Comparison of ENCODE assay signal across 11 cellular contexts in genomic region chr12:27177716-27178115, GRCh38.
A peak's percentile ranks its signal among the peaks of the same experiment; 100 is the strongest.
DNase-seq lines count a peak whose midpoint lies in the region; ATAC-seq and TF ChIP-seq lines count a peak whose summit lies in the region.
"Had no signal": no experiment of that assay in that cellular context is flagged by ENCODE, and none has a peak within 500 bp of the region (broad histone marks: within the 10 kb centered on the region; RNA-seq: fewer than 3 reads in every experiment).

No MANE protein-coding gene starts in this region.

- H3K79me1 ChIP-seq in trophoblast cell (ENCODE audit: low read length), result peaks cover 17% of the 10 kb centered on the region

- peak; percentile 29 for DNase-seq in GM03348 (ENCODE audit: low spot score)
- DNase-seq in NB4 (ENCODE audit: low read depth), result peak; percentile 58
- peak; percentile 92 to 93 for DNase-seq in trophoblast cell
- no peak for DNase-seq in tibial nerve (ENCODE audit: low spot score in 2 of 2)
- DNase-seq in cortex of kidney (lab: John Stamatoyannopoulos, UW), result no peak
- no peak for DNase-seq in Peyer's patch
- DNase-seq: activated CD8-positive, alpha-beta memory T cell treated with anti-CD3 and anti-CD28 coated beads, Interleukin-2, amount 50 U/mL, for 48 hours; NCI-H1694; upper lobe of right lung had no signal

- H3K4me1 ChIP-seq in trophoblast cell (ENCODE audit: control insufficient read depth in 1 of 2, insufficient read depth in 2 of 2, low read length in 2 of 2) (peaks cover 7 to 11% of the 10 kb centered on the region in 2 experiments), tibial nerve (peaks cover 0 to 16% (median 2%) of the 10 kb centered on the region in 4 donors), Peyer's patch (peaks cover 0 to 4% (median 0%) of the 10 kb centered on the region in 4 donors)
- H3K4me1 ChIP-seq: upper lobe of right lung had no signal

- H2AFZ ChIP-seq in trophoblast cell (ENCODE audit: insufficient read depth, low read length, poor library complexity), result no peak overlapping the region

- TF ChIP-seq CTCF in NB4 (IDR thresholded peaks at IDR 0.05; ENCODE audit: low read depth, low read length) (no peak), tibial nerve (IDR thresholded peaks at IDR 0.05) (no peak), Peyer's patch (IDR thresholded peaks at IDR 0.05) (no peak)

- H3K9ac ChIP-seq in trophoblast cell (ENCODE audit: low read length), result no peak overlapping the region

- no peak for TF ChIP-seq EP300 in tibial nerve (IDR thresholded peaks at IDR 0.05)

- H3K4ac ChIP-seq in trophoblast cell (ENCODE audit: low read depth, low read length), result no peak overlapping the region

- no peak overlapping the region for H2AK5ac ChIP-seq in trophoblast cell (ENCODE audit: low read length)

- TF ChIP-seq POLR2A in NB4 (IDR thresholded peaks at IDR 0.05; ENCODE audit: extremely low read depth, insufficient read length), result no peak
- no peak for TF ChIP-seq POLR2A in tibial nerve (IDR thresholded peaks at IDR 0.05)
- TF ChIP-seq POLR2A in Peyer's patch (IDR thresholded peaks at IDR 0.05), result no peak

- H3K27me3 ChIP-seq in trophoblast cell (ENCODE audit: insufficient read depth, low read length) (no peaks in the 10 kb centered on the region), tibial nerve (no peaks in the 10 kb centered on the region), Peyer's patch (no peaks in the 10 kb centered on the region)
- H3K27me3 ChIP-seq: upper lobe of right lung had no signal

- H3K36me3 ChIP-seq in trophoblast cell (ENCODE audit: control insufficient read depth in 1 of 2, insufficient read depth in 2 of 2, low read length in 2 of 2), result no peaks in the 10 kb centered on the region
- no peaks in the 10 kb centered on the region for H3K36me3 ChIP-seq in tibial nerve
- no peaks in the 10 kb centered on the region for H3K36me3 ChIP-seq in Peyer's patch
- H3K36me3 ChIP-seq: upper lobe of right lung had no signal

- H3K4me3 ChIP-seq in NB4 (ENCODE audit: low read depth, low read length) (no peak overlapping the region), trophoblast cell (ENCODE audit: low read depth, low read length) (no peak overlapping the region), tibial nerve (no peak overlapping the region), Peyer's patch (no peak overlapping the region)
- H3K4me3 ChIP-seq: upper lobe of right lung had no signal

- H2BK12ac ChIP-seq in trophoblast cell (ENCODE audit: low read length), result no peak overlapping the region

- ATAC-seq in esophagus mucosa, result peak; percentile 68
- no peak for ATAC-seq in HG02610 (IDR thresholded peaks at IDR 0.05; ENCODE audit: unreplicated experiment)
- ATAC-seq: upper lobe of right lung had no signal

- no peak overlapping the region for H2BK5ac ChIP-seq in trophoblast cell (ENCODE audit: low read depth, low read length, poor library complexity)

- no peak overlapping the region for H3K23ac ChIP-seq in trophoblast cell (ENCODE audit: low read length)

- no peak overlapping the region for H2BK120ac ChIP-seq in trophoblast cell (ENCODE audit: insufficient read depth, low read length, poor library complexity)

- H3K18ac ChIP-seq in trophoblast cell (ENCODE audit: low read length), result no peak overlapping the region

- no peak overlapping the region for H4K8ac ChIP-seq in trophoblast cell (ENCODE audit: low read depth, low read length)

- H3K27ac ChIP-seq in trophoblast cell (ENCODE audit: low read depth, low read length), result peak overlapping the region; percentile 83
- no peak overlapping the region for H3K27ac ChIP-seq in tibial nerve
- H3K27ac ChIP-seq in Peyer's patch, result no peak overlapping the region
- H3K27ac ChIP-seq: upper lobe of right lung had no signal

- H3K14ac ChIP-seq in trophoblast cell (ENCODE audit: low read length), result no peak overlapping the region

- no peaks in the 10 kb centered on the region for H3K79me2 ChIP-seq in trophoblast cell (ENCODE audit: control insufficient read depth, insufficient read depth, low read length, poor library complexity)

- no peak overlapping the region for H4K91ac ChIP-seq in trophoblast cell (ENCODE audit: low read depth, low read length)

- no peak overlapping the region for H4K12ac ChIP-seq in trophoblast cell (ENCODE audit: low read depth, low read length)

- no peaks in the 10 kb centered on the region for H3K9me3 ChIP-seq in trophoblast cell (ENCODE audit: insufficient read depth, low read depth, low read length)
- H3K9me3 ChIP-seq in tibial nerve, result peaks cover 0 to under 1% (median 0%) of the 10 kb centered on the region in 4 donors
- H3K9me3 ChIP-seq in Peyer's patch, result no peaks in the 10 kb centered on the region
- H3K9me3 ChIP-seq: upper lobe of right lung had no signal

- no peak overlapping the region for H3K4me2 ChIP-seq in trophoblast cell (ENCODE audit: low read length)

Comparison
In these comparisons a context has a peak if more than half of its experiments do, and no peak if none do; other contexts are left out.
1. DNase-seq: peak in GM03348 (single experiment), NB4 (single experiment) and trophoblast cell (2 of 2); none in tibial nerve (0 of 2), cortex of kidney (single experiment) and Peyer's patch (0 of 3).